In the genomic region with DNA sequence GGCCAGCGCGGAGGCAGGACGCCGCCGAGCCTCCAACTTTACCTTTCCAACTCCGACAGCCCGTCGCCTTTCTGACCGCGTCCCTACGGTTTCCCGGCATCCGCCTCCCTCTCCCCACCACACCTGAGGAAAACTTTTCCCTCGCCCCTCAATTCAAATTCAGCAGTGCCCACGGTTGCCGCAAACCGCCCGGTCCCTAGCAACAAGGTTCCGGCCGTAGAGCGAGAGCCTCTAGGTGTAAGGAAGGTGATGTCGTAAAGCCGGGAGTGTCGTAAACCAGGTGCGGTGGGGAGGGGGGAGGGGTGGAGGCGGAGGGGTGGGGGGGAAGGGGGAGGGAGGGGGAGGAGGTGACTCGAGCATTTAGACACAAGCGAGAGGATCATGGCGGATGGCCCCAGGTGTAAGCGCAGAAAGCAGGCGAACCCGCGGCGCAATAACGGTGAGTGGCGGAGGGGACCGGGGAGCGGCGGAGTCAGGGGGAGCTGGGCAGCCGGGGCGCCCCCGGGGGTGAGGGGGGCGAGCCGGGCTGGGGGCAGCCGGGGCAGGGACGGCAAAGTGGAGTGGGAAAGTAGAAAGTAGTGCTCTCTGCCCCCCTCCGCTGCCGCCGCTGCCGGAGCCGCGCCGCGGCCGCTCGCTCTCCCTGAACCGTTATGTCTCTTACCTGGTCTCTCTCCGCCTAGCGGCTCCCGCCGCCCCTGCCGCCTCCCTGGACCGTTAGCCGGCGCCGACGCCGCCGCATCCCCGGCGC, we compare ENCODE assay signal across 8 cellular contexts. TPM values are rescaled to one million over a fixed set of nuclear protein-coding genes. Genes with fewer than 3 reads are reported as not detected.
A peak's percentile ranks its signal among the peaks of the same experiment; 100 is the strongest.
DNase-seq lines count a peak whose midpoint lies in the region; ATAC-seq and TF ChIP-seq lines count a peak whose summit lies in the region.

Gene ZEB1, plus strand, starts transcription at position 363 of the 748 bp plus-strand sequence. Its CDS starts 19 bp downstream, at position 382.

- H3K9ac ChIP-seq in fibroblast of lung (ENCODE audit: insufficient read depth, low read length), result peak within 1 kb of the TSS; percentile 88

- peaks cover 0 to 2% (median 0%) of the 10 kb centered on the region in 9 donors for H3K9me3 Mint-ChIP-seq in naive thymus-derived CD8-positive, alpha-beta T cell

- H3K27ac ChIP-seq in fibroblast of lung (ENCODE audit: insufficient read depth, low read length), result peak within 1 kb of the TSS; percentile 96

- peak within 1 kb of the TSS; percentile 84 for H3K4me2 ChIP-seq in fibroblast of lung (ENCODE audit: extremely low read depth, insufficient read depth, low read length)

- H3K27ac Mint-ChIP-seq in naive thymus-derived CD8-positive, alpha-beta T cell, result peak within 1 kb of the TSS; percentile 97 to 100 (median 98)

- H2AFZ ChIP-seq in fibroblast of lung (ENCODE audit: low read length), result peak within 1 kb of the TSS; percentile 69

- no peaks in the 10 kb centered on the region for H4K20me1 ChIP-seq in fibroblast of lung (ENCODE audit: control insufficient read depth, extremely low read depth, insufficient read depth, low read length)

- H3K4me1 ChIP-seq in fibroblast of lung (ENCODE audit: control insufficient read depth, extremely low read depth, insufficient read depth, low read length), result peaks cover 13% of the 10 kb centered on the region

- H3K36me3 Mint-ChIP-seq in naive thymus-derived CD8-positive, alpha-beta T cell, result peaks cover 0 to 4% (median 2%) of the 10 kb centered on the region in 3 donors

- no peaks in the 10 kb centered on the region for H3K27me3 ChIP-seq in fibroblast of lung (ENCODE audit: control insufficient read depth, insufficient read depth, low read length)

- peak; percentile 59; the same call in 1 of the 2 replicates for TF ChIP-seq EP300 in Ishikawa (IDR thresholded peaks at IDR 0.05; ENCODE audit: borderline replicate concordance)

- POLR2A ChIA-PET in naive thymus-derived CD8-positive, alpha-beta T cell (lab: Charles Lee), result interaction anchor here (0.7 to 3.3 kb wide), 4 partner anchors 287 to 534 kb away, joined by 3 to 20 read pairs (median 4); partner anchors contain the start of gene ZNF438

- H3K36me3 ChIP-seq in fibroblast of lung (ENCODE audit: control insufficient read depth, insufficient read depth, low read length), result no peaks in the 10 kb centered on the region

- no peak for TF ChIP-seq RAD21 in Ishikawa (IDR thresholded peaks at IDR 0.05; ENCODE audit: low read depth)

- H3K4me3 ChIP-seq in fibroblast of lung (replicated peaks in 1 of 4; ENCODE audit: control extremely low read depth in 1 of 4, insufficient read depth in 1 of 4, low read depth in 3 of 4, low read length in 4 of 4), result peak within 1 kb of the TSS; percentile 73 to 95 (median 86)

- ATAC-seq in GM21528 (IDR thresholded peaks at IDR 0.05; ENCODE audit: low FRiP score, unreplicated experiment), result peak; percentile 40
- peak; percentile 36 to 54 for ATAC-seq in naive thymus-derived CD8-positive, alpha-beta T cell

- TF ChIP-seq CTCF in fibroblast of lung (conservative IDR thresholded peaks at IDR 0.05 in 1 of 2, IDR thresholded peaks at IDR 0.05 in 1 of 2; ENCODE audit: low read depth in 1 of 2, low read length in 2 of 2), result peak; percentile 18 to 36

- no peaks in the 10 kb centered on the region for H3K9me3 ChIP-seq in fibroblast of lung (ENCODE audit: control insufficient read depth, insufficient read depth, low read depth, low read length)

- peak within 1 kb of the TSS; percentile 85 to 99 (median 98) for H3K4me3 Mint-ChIP-seq in naive thymus-derived CD8-positive, alpha-beta T cell

- peaks cover 17 to 57% (median 36%) of the 10 kb centered on the region in 4 donors for H3K4me1 Mint-ChIP-seq in naive thymus-derived CD8-positive, alpha-beta T cell

- H3K27me3 Mint-ChIP-seq in naive thymus-derived CD8-positive, alpha-beta T cell, result peaks cover 0 to 2% (median 0%) of the 10 kb centered on the region in 5 donors

- H3K79me2 ChIP-seq in fibroblast of lung (ENCODE audit: control insufficient read depth, insufficient read depth, low read length), result peaks cover 69% of the 10 kb centered on the region

- DNase-seq in DMS153 (lab: John Stamatoyannopoulos, UW) (peak; percentile 66), activated T-helper 1 cell treated with Interleukin-2 at 50 U/mL for 16 hours (ENCODE audit: low read depth) (peak; percentile 84), fibroblast of lung (ENCODE audit: low read depth in 2 of 2) (peak; percentile 94 to 97)
- peak; percentile 84 to 98 (median 92) for DNase-seq in naive thymus-derived CD8-positive, alpha-beta T cell
- peak; percentile 85 to 96 (median 92) for DNase-seq in stimulated activated naive CD4-positive, alpha-beta T cell (lab: John Stamatoyannopoulos, UW)

TF ChIP-seq in Ishikawa, 13 proteins besides CTCF, POLR2A, EP300 and RAD21 (continues in another document):
- no peak for TF ChIP-seq TEAD4 (IDR thresholded peaks at IDR 0.05)
- TF ChIP-seq NFIC (IDR thresholded peaks at IDR 0.05), result no peak
- no peak for TF ChIP-seq FOXM1 (IDR thresholded peaks at IDR 0.05; ENCODE audit: borderline replicate concordance, low read depth)
- TF ChIP-seq MAX (IDR thresholded peaks at IDR 0.05), result no peak; the same call in 1 of the 2 replicates
- TF ChIP-seq EGR1 (IDR thresholded peaks at IDR 0.05), result no peak
- TF ChIP-seq ZBTB7A (IDR thresholded peaks at IDR 0.05; ENCODE audit: low read depth), result no peak
- peak; percentile 71; the same call in 1 of the 2 replicates for TF ChIP-seq TCF12 (IDR thresholded peaks at IDR 0.05; ENCODE audit: low read depth)
- no peak for TF ChIP-seq CREB1 (IDR thresholded peaks at IDR 0.05; ENCODE audit: low read depth)
- TF ChIP-seq, protein P1, sequence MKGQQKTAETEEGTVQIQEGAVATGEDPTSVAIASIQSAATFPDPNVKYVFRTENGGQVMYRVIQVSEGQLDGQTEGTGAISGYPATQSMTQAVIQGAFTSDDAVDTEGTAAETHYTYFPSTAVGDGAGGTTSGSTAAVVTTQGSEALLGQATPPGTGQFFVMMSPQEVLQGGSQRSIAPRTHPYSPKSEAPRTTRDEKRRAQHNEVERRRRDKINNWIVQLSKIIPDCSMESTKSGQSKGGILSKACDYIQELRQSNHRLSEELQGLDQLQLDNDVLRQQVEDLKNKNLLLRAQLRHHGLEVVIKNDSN (IDR thresholded peaks at IDR 0.05), result no peak

TF ChIP-seq in PFSK-1, 5 proteins besides CTCF, POLR2A, EP300 and RAD21:
- TF ChIP-seq FOXP2 (optimal IDR thresholded peaks at IDR 0.05; ENCODE audit: borderline replicate concordance, extremely low read depth, extremely low read length, insufficient read depth) (peak; percentile 50), SIN3A (IDR thresholded peaks at IDR 0.05; ENCODE audit: borderline replicate concordance, insufficient read depth, low read length) (no peak), POLR2AphosphoS5 (IDR thresholded peaks at IDR 0.05; ENCODE audit: low read depth, low read length) (peak; percentile 42; the same call in 1 of the 2 replicates), TAF1 (IDR thresholded peaks at IDR 0.05; ENCODE audit: borderline replicate concordance, insufficient read depth, low read length) (no peak)
- TF ChIP-seq, protein P2, sequence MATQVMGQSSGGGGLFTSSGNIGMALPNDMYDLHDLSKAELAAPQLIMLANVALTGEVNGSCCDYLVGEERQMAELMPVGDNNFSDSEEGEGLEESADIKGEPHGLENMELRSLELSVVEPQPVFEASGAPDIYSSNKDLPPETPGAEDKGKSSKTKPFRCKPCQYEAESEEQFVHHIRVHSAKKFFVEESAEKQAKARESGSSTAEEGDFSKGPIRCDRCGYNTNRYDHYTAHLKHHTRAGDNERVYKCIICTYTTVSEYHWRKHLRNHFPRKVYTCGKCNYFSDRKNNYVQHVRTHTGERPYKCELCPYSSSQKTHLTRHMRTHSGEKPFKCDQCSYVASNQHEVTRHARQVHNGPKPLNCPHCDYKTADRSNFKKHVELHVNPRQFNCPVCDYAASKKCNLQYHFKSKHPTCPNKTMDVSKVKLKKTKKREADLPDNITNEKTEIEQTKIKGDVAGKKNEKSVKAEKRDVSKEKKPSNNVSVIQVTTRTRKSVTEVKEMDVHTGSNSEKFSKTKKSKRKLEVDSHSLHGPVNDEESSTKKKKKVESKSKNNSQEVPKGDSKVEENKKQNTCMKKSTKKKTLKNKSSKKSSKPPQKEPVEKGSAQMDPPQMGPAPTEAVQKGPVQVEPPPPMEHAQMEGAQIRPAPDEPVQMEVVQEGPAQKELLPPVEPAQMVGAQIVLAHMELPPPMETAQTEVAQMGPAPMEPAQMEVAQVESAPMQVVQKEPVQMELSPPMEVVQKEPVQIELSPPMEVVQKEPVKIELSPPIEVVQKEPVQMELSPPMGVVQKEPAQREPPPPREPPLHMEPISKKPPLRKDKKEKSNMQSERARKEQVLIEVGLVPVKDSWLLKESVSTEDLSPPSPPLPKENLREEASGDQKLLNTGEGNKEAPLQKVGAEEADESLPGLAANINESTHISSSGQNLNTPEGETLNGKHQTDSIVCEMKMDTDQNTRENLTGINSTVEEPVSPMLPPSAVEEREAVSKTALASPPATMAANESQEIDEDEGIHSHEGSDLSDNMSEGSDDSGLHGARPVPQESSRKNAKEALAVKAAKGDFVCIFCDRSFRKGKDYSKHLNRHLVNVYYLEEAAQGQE (IDR thresholded peaks at IDR 0.05; ENCODE audit: insufficient read depth in 1 of 2, low read depth in 2 of 2, low read length in 2 of 2), result 0 out of 4 replicates have a peak, but pooled peaks of 1 of the 2 experiments have one; percentile 11

RNA-seq across cellular contexts. Expression of gene ZEB1, which starts in this region (rescaled TPM):
- 26.3 TPM for polyA plus RNA-seq in PFSK-1 (2012; ENCODE audit: insufficient read length, low read depth)
- total RNA-seq in fibroblast of lung, result 172 and 221 TPM in 2 replicates
- 73.7 and 119 TPM in 2 replicates for polyA plus RNA-seq in fibroblast of lung
- polyA plus RNA-seq in fibroblast of lung (2012), result 40.7 and 62.5 TPM in 2 replicates
- polyA minus RNA-seq in fibroblast of lung (ENCODE audit: low replicate concordance), result 17.8 and 26.5 TPM in 2 replicates
- total RNA-seq in naive thymus-derived CD8-positive, alpha-beta T cell, result 10 to 100 TPM; 65.3 to 72.4 TPM
- polyA plus RNA-seq in naive thymus-derived CD8-positive, alpha-beta T cell, result 10 to 100 TPM; 25.2 to 35.6 (median 27.2) TPM

Comparison
In these comparisons a context has a peak if more than half of its experiments do, and no peak if none do; other contexts are left out.
1. Peak in every context shown above with its lines: DNase-seq, ATAC-seq, H3K4me3 ChIP-seq and H3K27ac ChIP-seq.